In genomic region chr1:9821710-9822109, GRCh38 we compare ENCODE assay signal across 10 cellular contexts. TPM values are rescaled to one million over a fixed set of nuclear protein-coding genes. Genes with fewer than 3 reads are reported as not detected.
DNase-seq lines count a peak whose midpoint lies in the region; ATAC-seq and TF ChIP-seq lines count a peak whose summit lies in the region.
"Had no signal": no experiment of that assay in that cellular context is flagged by ENCODE, and none has a peak within 500 bp of the region (broad histone marks: within the 10 kb centered on the region; RNA-seq: fewer than 3 reads in every experiment).

No MANE protein-coding gene starts in this region.

- no peaks in the 10 kb centered on the region for H3K27me3 ChIP-seq in OCI-LY3 (ENCODE audit: low read depth, low read length)
- no peaks in the 10 kb centered on the region for H3K27me3 ChIP-seq in ascending aorta
- H3K27me3 ChIP-seq: tibial artery had no signal

- H3K4me2 ChIP-seq in OCI-LY3 (ENCODE audit: low read length): peak overlapping the region; percentile 79

- H3K9ac ChIP-seq in OCI-LY3 (ENCODE audit: low read length): no peak overlapping the region

- H3K9me3 Mint-ChIP-seq in T-helper 2 cell treated with Interferon-gamma antibody and Interleukin-4, amounts not matched to agents 5 μg/mL and 100 μg/mL, for 36 hours: no peaks in the 10 kb centered on the region
- no peaks in the 10 kb centered on the region for H3K9me3 Mint-ChIP-seq in effector memory CD8-positive, alpha-beta T cell
- no peaks in the 10 kb centered on the region for H3K9me3 Mint-ChIP-seq in osteocyte (ENCODE audit: unreplicated experiment)

- H3K27ac Mint-ChIP-seq in T-helper 2 cell treated with Interferon-gamma antibody and Interleukin-4, amounts not matched to agents 5 μg/mL and 100 μg/mL, for 36 hours: no peak overlapping the region
- no peak overlapping the region for H3K27ac Mint-ChIP-seq in effector memory CD8-positive, alpha-beta T cell
- peak overlapping the region; percentile 84 for H3K27ac Mint-ChIP-seq in osteocyte (ENCODE audit: unreplicated experiment)

- H2AFZ ChIP-seq in OCI-LY3 (ENCODE audit: low read depth, low read length): no peak overlapping the region

- TF ChIP-seq CTCF in OCI-LY3 (IDR thresholded peaks at IDR 0.05; ENCODE audit: low read depth, low read length) (no peak), osteocyte (IDR thresholded peaks at IDR 0.05) (no peak), ascending aorta (IDR thresholded peaks at IDR 0.05) (no peak)

- peaks cover 5% of the 10 kb centered on the region for H3K36me3 ChIP-seq in OCI-LY3 (replicated peaks; ENCODE audit: low read depth, low read length)
- no peaks in the 10 kb centered on the region for H3K36me3 ChIP-seq in ascending aorta
- H3K36me3 ChIP-seq: tibial artery had no signal

- H4K20me1 ChIP-seq in OCI-LY3 (ENCODE audit: insufficient read depth, low read length): peaks cover 39% of the 10 kb centered on the region

- H3K4me1 ChIP-seq in OCI-LY3 (ENCODE audit: low read length) (peaks cover 36% of the 10 kb centered on the region), ascending aorta (peaks cover 8 to 19% of the 10 kb centered on the region in 2 donors)

- H3K9me3 ChIP-seq in OCI-LY3 (ENCODE audit: insufficient read depth, low read length): no peaks in the 10 kb centered on the region
- H3K9me3 ChIP-seq in ascending aorta: no peaks in the 10 kb centered on the region
- H3K9me3 ChIP-seq: tibial artery had no signal

- no peak for DNase-seq in T-helper 2 cell treated with Interferon-gamma antibody and Interleukin-4, amounts not matched to agents 5 μg/mL and 100 μg/mL, for 36 hours (ENCODE audit: low spot score)
- no peak for DNase-seq in T-helper 2 cell
- DNase-seq in effector memory CD8-positive, alpha-beta T cell: no peak
- no peak for DNase-seq in osteocyte (ENCODE audit: extremely low spot score, unreplicated experiment)
- no peak for DNase-seq in ascending aorta (ENCODE audit: low spot score in 2 of 2)
- DNase-seq in glomerular visceral epithelial cell (ENCODE audit: extremely low spot score): no peak
- DNase-seq: stimulated activated CD4-positive, alpha-beta T cell treated with anti-CD3 and anti-CD28 coated beads, Interleukin-2, amount 100 ng/mL, for 24 hours; tibial artery had no signal

- peaks cover 67% of the 10 kb centered on the region for H3K79me2 ChIP-seq in OCI-LY3 (ENCODE audit: low read length)

- H3K4me1 Mint-ChIP-seq in T-helper 2 cell treated with Interferon-gamma antibody and Interleukin-4, amounts not matched to agents 5 μg/mL and 100 μg/mL, for 36 hours (ENCODE audit: low read depth): peaks cover 35% of the 10 kb centered on the region
- peaks cover 26 to 33% of the 10 kb centered on the region in 2 donors for H3K4me1 Mint-ChIP-seq in effector memory CD8-positive, alpha-beta T cell (ENCODE audit: low read depth in 2 of 2)
- H3K4me1 Mint-ChIP-seq in osteocyte (ENCODE audit: unreplicated experiment): peaks cover 55% of the 10 kb centered on the region

- intact Hi-C loops in ascending aorta (cut with DNase I): loop anchor here (2.0 to 5.0 kb wide), 2 partner anchors 23 to 46 kb away; no protein-coding TSS in a partner anchor

- peak overlapping the region; percentile 96 for H3K4me3 ChIP-seq in OCI-LY3 (ENCODE audit: low read length)
- H3K4me3 ChIP-seq in ascending aorta: no peak overlapping the region

- no peak overlapping the region for H3K27ac ChIP-seq in OCI-LY3 (ENCODE audit: low read length)
- H3K27ac ChIP-seq in ascending aorta: no peak overlapping the region
- H3K27ac ChIP-seq: tibial artery had no signal

- no peak for ATAC-seq in effector memory CD8-positive, alpha-beta T cell (replicated peaks)
- ATAC-seq in HG02938 (IDR thresholded peaks at IDR 0.05; ENCODE audit: unreplicated experiment): no peak

- H3K4me3 Mint-ChIP-seq in T-helper 2 cell treated with Interferon-gamma antibody and Interleukin-4, amounts not matched to agents 5 μg/mL and 100 μg/mL, for 36 hours: peak overlapping the region; percentile 96
- H3K4me3 Mint-ChIP-seq in effector memory CD8-positive, alpha-beta T cell: peak overlapping the region; percentile 88 to 89
- H3K4me3 Mint-ChIP-seq in osteocyte (ENCODE audit: unreplicated experiment): peak overlapping the region; percentile 93

- peaks cover 16% of the 10 kb centered on the region for H3K36me3 Mint-ChIP-seq in T-helper 2 cell treated with Interferon-gamma antibody and Interleukin-4, amounts not matched to agents 5 μg/mL and 100 μg/mL, for 36 hours (ENCODE audit: low read depth)
- H3K36me3 Mint-ChIP-seq in effector memory CD8-positive, alpha-beta T cell (ENCODE audit: insufficient read depth): peaks cover 11% of the 10 kb centered on the region
- no peaks in the 10 kb centered on the region for H3K36me3 Mint-ChIP-seq in osteocyte (ENCODE audit: unreplicated experiment)

- H3K27me3 Mint-ChIP-seq in T-helper 2 cell treated with Interferon-gamma antibody and Interleukin-4, amounts not matched to agents 5 μg/mL and 100 μg/mL, for 36 hours (ENCODE audit: low read depth): peaks cover 7% of the 10 kb centered on the region
- H3K27me3 Mint-ChIP-seq in effector memory CD8-positive, alpha-beta T cell: no peaks in the 10 kb centered on the region
- no peaks in the 10 kb centered on the region for H3K27me3 Mint-ChIP-seq in osteocyte (ENCODE audit: unreplicated experiment)

RNA-seq across cellular contexts. Expression of gene CLSTN1, which starts 2.1 kb away (rescaled TPM):
- total RNA-seq in osteocyte (179 and 187 TPM in 2 replicates), ascending aorta (84.6 TPM)
